Comparison of ENCODE assay signal across 9 cellular contexts in the genomic region with DNA sequence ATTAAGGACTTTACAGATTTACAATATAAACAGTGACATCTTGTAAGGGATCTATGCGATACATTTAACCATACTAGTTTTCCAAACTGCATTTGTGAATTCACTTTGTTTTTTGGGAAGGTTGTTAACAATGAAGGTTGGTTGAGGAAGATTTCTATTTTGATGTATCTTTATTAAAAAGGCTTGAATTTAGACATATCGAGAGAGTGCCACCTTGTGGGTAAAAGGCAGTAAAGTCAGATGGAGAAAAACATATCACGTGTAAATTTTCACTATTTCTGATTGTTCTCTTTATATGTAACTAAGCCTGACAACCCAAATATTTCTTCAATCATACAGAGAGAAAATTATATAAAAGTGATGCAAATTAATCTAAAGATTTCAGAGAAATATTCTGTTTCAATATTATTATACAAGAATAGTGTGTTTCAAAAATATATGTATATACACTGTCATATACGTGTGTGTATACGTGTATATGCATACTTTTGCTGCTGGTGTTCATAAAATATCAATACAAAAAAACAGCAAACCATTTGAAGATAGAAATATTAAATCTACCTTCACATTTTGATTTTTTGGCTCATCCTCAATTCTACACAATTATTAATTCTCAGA.
DNase-seq lines count a peak whose midpoint lies in the region; FAIRE-seq and TF ChIP-seq lines count a peak whose summit lies in the region.
"Had no signal": no experiment of that assay in that cellular context is flagged by ENCODE, and none has a peak within 500 bp of the region (broad histone marks: within the 10 kb centered on the region; RNA-seq: fewer than 3 reads in every experiment).

No MANE protein-coding gene starts in this region.

- no peak overlapping the region for H3K27ac Mint-ChIP-seq in astrocyte (ENCODE audit: unreplicated experiment)
- H3K27ac Mint-ChIP-seq: naive thymus-derived CD8-positive, alpha-beta T cell had no signal

- no peaks in the 10 kb centered on the region for H3K4me1 Mint-ChIP-seq in astrocyte (ENCODE audit: low read depth, unreplicated experiment)
- H3K4me1 Mint-ChIP-seq: naive thymus-derived CD8-positive, alpha-beta T cell had no signal

- peak; percentile 51 for DNase-seq in DMS53 (lab: John Stamatoyannopoulos, UW)
- peak; percentile 37 for DNase-seq in HT-29 (ENCODE audit: low spot score)
- DNase-seq in astrocyte (ENCODE audit: low read depth): no peak
- peak; percentile 2 to 9 for DNase-seq in lung microvascular endothelial cell (ENCODE audit: low read depth in 2 of 2)
- no peak for DNase-seq in hepatic stellate cell (ENCODE audit: low spot score)
- DNase-seq in T1000 (lab: John Stamatoyannopoulos, UW): no peak
- DNase-seq in H7: no peak
- no peak for DNase-seq in activated CD4-positive, alpha-beta T cell treated with anti-CD3 and anti-CD28 coated beads for 48 hours
- DNase-seq: naive thymus-derived CD8-positive, alpha-beta T cell had no signal

- H3K36me3 ChIP-seq in astrocyte (ENCODE audit: insufficient read depth, low read length) (no peaks in the 10 kb centered on the region), H7 (replicated peaks; ENCODE audit: control insufficient read depth, insufficient read depth, low read length) (no peaks in the 10 kb centered on the region)

- no peaks in the 10 kb centered on the region for H4K20me1 ChIP-seq in astrocyte (ENCODE audit: insufficient read depth, low read length)

- TF ChIP-seq CTCF in astrocyte (IDR thresholded peaks at IDR 0.05; ENCODE audit: insufficient read depth, low read depth, low read length): peak; percentile 49

- H3K27me3 Mint-ChIP-seq in astrocyte (ENCODE audit: low read depth, unreplicated experiment): no peaks in the 10 kb centered on the region
- H3K27me3 Mint-ChIP-seq: naive thymus-derived CD8-positive, alpha-beta T cell had no signal

- no peak overlapping the region for H3K9ac ChIP-seq in astrocyte (ENCODE audit: low read length)

- H3K4me2 ChIP-seq in astrocyte (ENCODE audit: low read length): no peak overlapping the region

- H2AFZ ChIP-seq in astrocyte (ENCODE audit: low read depth, low read length): no peak overlapping the region

- H3K27ac ChIP-seq in astrocyte (ENCODE audit: low read depth, low read length): no peak overlapping the region

- no peaks in the 10 kb centered on the region for H3K79me2 ChIP-seq in astrocyte (ENCODE audit: insufficient read depth, low read length)

- no peaks in the 10 kb centered on the region for H3K4me1 ChIP-seq in astrocyte (ENCODE audit: insufficient read depth, low read length)

- no peak overlapping the region for H3K4me3 Mint-ChIP-seq in astrocyte (ENCODE audit: unreplicated experiment)
- H3K4me3 Mint-ChIP-seq: naive thymus-derived CD8-positive, alpha-beta T cell had no signal

- H3K4me3 ChIP-seq in astrocyte (ENCODE audit: insufficient read depth, low read depth, low read length): no peak overlapping the region
- no peak overlapping the region for H3K4me3 ChIP-seq in H7 (ENCODE audit: insufficient read depth, low read depth, low read length)

- peak; percentile 23 for FAIRE-seq in astrocyte (lab: Jason Lieb, UNC)

- no peaks in the 10 kb centered on the region for H3K9me3 ChIP-seq in astrocyte (ENCODE audit: insufficient read depth, low read depth, low read length)

- H3K27me3 ChIP-seq in astrocyte (ENCODE audit: insufficient read depth, low read length): no peaks in the 10 kb centered on the region
- H3K27me3 ChIP-seq in H7 (ENCODE audit: control insufficient read depth, insufficient read depth, low read length): no peaks in the 10 kb centered on the region

- H3K9me3 Mint-ChIP-seq in astrocyte (ENCODE audit: unreplicated experiment): no peaks in the 10 kb centered on the region

- H3K36me3 Mint-ChIP-seq in astrocyte (ENCODE audit: low read depth, unreplicated experiment): no peaks in the 10 kb centered on the region
- H3K36me3 Mint-ChIP-seq: naive thymus-derived CD8-positive, alpha-beta T cell had no signal

Comparison
In these comparisons a context has a peak if more than half of its experiments do, and no peak if none do; other contexts are left out.
1. DNase-seq: peak in DMS53 (single experiment), HT-29 (single experiment) and lung microvascular endothelial cell (2 of 2); none in astrocyte (single experiment), hepatic stellate cell (single experiment), T1000 (single experiment), H7 (single experiment) and activated CD4-positive, alpha-beta T cell treated with anti-CD3 and anti-CD28 coated beads for 48 hours (single experiment).